9 cellular contexts compared by ENCODE assay signal in the genomic region with DNA sequence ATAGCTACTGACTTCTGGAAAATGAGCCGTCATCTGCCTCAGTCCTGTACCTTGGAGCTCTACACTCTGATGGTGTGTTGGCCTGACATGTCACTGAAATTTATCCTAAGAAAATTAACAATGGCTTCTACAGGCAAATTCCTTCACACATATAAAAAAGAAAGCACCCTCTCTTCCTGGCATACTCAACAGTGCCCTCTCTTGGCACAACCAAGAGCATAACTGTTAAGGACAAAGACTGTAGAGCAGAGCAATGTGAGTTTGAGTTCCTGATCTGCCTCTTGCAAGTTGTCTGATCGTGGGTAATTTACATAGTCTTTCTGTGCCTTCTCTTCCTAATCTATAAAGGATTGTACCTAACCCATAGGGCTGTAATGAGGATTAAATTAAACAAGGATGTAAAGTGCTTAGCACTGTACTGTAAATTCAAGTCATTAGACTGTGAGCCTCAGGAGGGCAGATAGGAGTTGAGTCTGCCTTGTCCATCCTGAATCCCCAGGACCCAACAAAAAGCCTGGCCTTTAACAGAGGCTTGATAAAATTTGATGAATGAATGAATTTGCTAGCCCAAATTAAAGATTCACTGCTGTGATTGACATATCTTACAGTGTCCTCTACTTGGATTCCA.
DNase-seq lines count a peak whose midpoint lies in the region; ATAC-seq, FAIRE-seq and TF ChIP-seq lines count a peak whose summit lies in the region.
"Had no signal": no experiment of that assay in that cellular context is flagged by ENCODE, and none has a peak within 500 bp of the region (broad histone marks: within the 10 kb centered on the region; RNA-seq: fewer than 3 reads in every experiment).

No MANE protein-coding gene starts in this region.

- H3K4me3 Mint-ChIP-seq in CD8-positive, alpha-beta memory T cell: no peak overlapping the region

- peaks cover 6 to 8% (median 6%) of the 10 kb centered on the region in 3 donors for H3K4me1 Mint-ChIP-seq in CD8-positive, alpha-beta memory T cell

- DNase-seq in CD8-positive, alpha-beta memory T cell: peak; percentile 7 to 58 (median 38)
- peak; percentile 44 for DNase-seq in HuH-7 (ENCODE audit: low spot score)
- peak; percentile 2 to 5 for DNase-seq in activated CD4-positive, alpha-beta T cell treated with anti-CD3 and anti-CD28 coated beads, Interleukin-2, amount 50 U/mL, for 4 hours
- DNase-seq in kidney: no peak
- DNase-seq in foreskin fibroblast: no peak

- peaks cover 17 to 53% of the 10 kb centered on the region in 2 donors for H3K27me3 Mint-ChIP-seq in CD8-positive, alpha-beta memory T cell

- H3K36me3 Mint-ChIP-seq in CD8-positive, alpha-beta memory T cell: peaks cover 0 to 2% (median 0%) of the 10 kb centered on the region in 3 donors

- H3K36me3 ChIP-seq in CD8-positive, alpha-beta memory T cell (ENCODE audit: insufficient read depth, low read length): no peaks in the 10 kb centered on the region
- no peaks in the 10 kb centered on the region for H3K36me3 ChIP-seq in kidney (ENCODE audit: control insufficient read depth in 1 of 2, insufficient read depth in 2 of 2, low read length in 2 of 2)

- no peak for ATAC-seq in HG03095 (IDR thresholded peaks at IDR 0.05; ENCODE audit: unreplicated experiment)
- ATAC-seq in GM21515 (IDR thresholded peaks at IDR 0.05; ENCODE audit: unreplicated experiment): no peak
- no peak for ATAC-seq in GM19023 (IDR thresholded peaks at IDR 0.05; ENCODE audit: unreplicated experiment)

- TF ChIP-seq CTCF in kidney (IDR thresholded peaks at IDR 0.05; ENCODE audit: borderline replicate concordance, extremely low read depth, insufficient read depth): peak; percentile 17
- no peak for TF ChIP-seq CTCF in foreskin fibroblast (IDR thresholded peaks at IDR 0.05; ENCODE audit: low read depth, low read length)

- H3K4me1 ChIP-seq in CD8-positive, alpha-beta memory T cell (ENCODE audit: insufficient read depth, low read length): no peaks in the 10 kb centered on the region
- peaks cover 3 to 4% of the 10 kb centered on the region in 2 donors for H3K4me1 ChIP-seq in kidney (ENCODE audit: control insufficient read depth in 1 of 2, insufficient read depth in 1 of 2, low read depth in 1 of 2, low read length in 2 of 2)

- intact Hi-C loops in kidney (cut with DNase I): no loop called here

- no peak overlapping the region for H3K4me3 ChIP-seq in CD8-positive, alpha-beta memory T cell (ENCODE audit: low read length)
- H3K4me3 ChIP-seq in kidney (ENCODE audit: low read length in 2 of 2): no peak overlapping the region
- H3K4me3 ChIP-seq in foreskin fibroblast (ENCODE audit: low read depth in 1 of 2, low read length in 2 of 2): no peak overlapping the region
- H3K4me3 ChIP-seq: skin epidermis had no signal

- H3K27ac Mint-ChIP-seq in CD8-positive, alpha-beta memory T cell: no peak overlapping the region

- H3K9ac ChIP-seq in kidney (ENCODE audit: low read length in 2 of 2): no peak overlapping the region

- CTCF ChIA-PET in CD8-positive, alpha-beta memory T cell (lab: Charles Lee): interaction anchor here (0.7 to 3.2 kb wide), 10 partner anchors 10 to 301 kb away, joined by 3 to 16 read pairs (median 4); a partner anchor contains a TSS

- H3K27ac ChIP-seq in CD8-positive, alpha-beta memory T cell (ENCODE audit: low read depth, low read length): no peak overlapping the region
- no peak overlapping the region for H3K27ac ChIP-seq in kidney (ENCODE audit: low read depth in 2 of 2, low read length in 2 of 2)
- H3K27ac ChIP-seq: skin epidermis had no signal

- no peak for FAIRE-seq in kidney (lab: Jason Lieb, UNC)

- POLR2A ChIA-PET in CD8-positive, alpha-beta memory T cell (lab: Charles Lee): no interaction called here

- peaks cover 6% of the 10 kb centered on the region for H3K27me3 ChIP-seq in CD8-positive, alpha-beta memory T cell (ENCODE audit: insufficient read depth, low read length, poor library complexity, severe bottlenecking)

- peaks cover 0 to 2% (median 0%) of the 10 kb centered on the region in 5 donors for H3K9me3 Mint-ChIP-seq in CD8-positive, alpha-beta memory T cell

- no peaks in the 10 kb centered on the region for H3K9me3 ChIP-seq in CD8-positive, alpha-beta memory T cell (ENCODE audit: low read length)
- no peaks in the 10 kb centered on the region for H3K9me3 ChIP-seq in kidney (ENCODE audit: control insufficient read depth in 1 of 2, low read length in 2 of 2)

Comparison
In these comparisons a context has a peak if more than half of its experiments do, and no peak if none do; other contexts are left out.
1. DNase-seq: peak in CD8-positive, alpha-beta memory T cell (5 of 5), HuH-7 (single experiment) and activated CD4-positive, alpha-beta T cell treated with anti-CD3 and anti-CD28 coated beads, Interleukin-2, amount 50 U/mL, for 4 hours (2 of 2); none in kidney (single experiment) and foreskin fibroblast (0 of 2).